Comparison of ENCODE assay signal across 2 cellular contexts in the genomic region with DNA sequence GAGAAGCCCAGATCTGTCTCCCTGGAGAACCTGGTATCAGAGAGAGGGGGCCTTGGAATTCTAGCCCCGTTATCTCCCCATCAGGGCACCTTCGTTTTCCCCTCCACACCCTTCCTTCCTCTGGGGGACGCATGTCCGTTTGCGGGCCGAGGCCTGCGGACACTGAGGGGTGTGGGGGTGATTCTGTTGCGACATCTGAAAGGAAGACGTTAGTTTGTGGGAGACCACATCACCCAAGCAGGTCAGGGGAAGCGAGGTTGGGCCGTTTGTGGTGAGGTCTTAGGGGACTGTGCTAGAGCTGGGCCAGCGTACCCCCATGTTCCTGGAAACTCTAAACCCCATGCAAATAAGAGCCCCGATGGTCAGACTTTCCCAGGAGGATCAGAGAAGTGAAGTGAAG.
TF ChIP-seq lines count a peak whose summit lies in the region.

No MANE protein-coding gene starts in this region.

TF ChIP-seq in IMR-90, 13 proteins besides CTCF, POLR2A, EP300 and RAD21:
- TF ChIP-seq NFE2L2 (IDR thresholded peaks at IDR 0.05; ENCODE audit: low read depth, low read length), result no peak
- peak; percentile 12; the same call in 1 of the 2 replicates for TF ChIP-seq CEBPB (IDR thresholded peaks at IDR 0.05; ENCODE audit: low read depth, low read length)
TF ChIP-seq in IMR-90: peak in this region for 1.

TF ChIP-seq in SK-N-SH, 30 proteins besides CTCF, POLR2A, EP300 and RAD21:
- TF ChIP-seq, protein P1, sequence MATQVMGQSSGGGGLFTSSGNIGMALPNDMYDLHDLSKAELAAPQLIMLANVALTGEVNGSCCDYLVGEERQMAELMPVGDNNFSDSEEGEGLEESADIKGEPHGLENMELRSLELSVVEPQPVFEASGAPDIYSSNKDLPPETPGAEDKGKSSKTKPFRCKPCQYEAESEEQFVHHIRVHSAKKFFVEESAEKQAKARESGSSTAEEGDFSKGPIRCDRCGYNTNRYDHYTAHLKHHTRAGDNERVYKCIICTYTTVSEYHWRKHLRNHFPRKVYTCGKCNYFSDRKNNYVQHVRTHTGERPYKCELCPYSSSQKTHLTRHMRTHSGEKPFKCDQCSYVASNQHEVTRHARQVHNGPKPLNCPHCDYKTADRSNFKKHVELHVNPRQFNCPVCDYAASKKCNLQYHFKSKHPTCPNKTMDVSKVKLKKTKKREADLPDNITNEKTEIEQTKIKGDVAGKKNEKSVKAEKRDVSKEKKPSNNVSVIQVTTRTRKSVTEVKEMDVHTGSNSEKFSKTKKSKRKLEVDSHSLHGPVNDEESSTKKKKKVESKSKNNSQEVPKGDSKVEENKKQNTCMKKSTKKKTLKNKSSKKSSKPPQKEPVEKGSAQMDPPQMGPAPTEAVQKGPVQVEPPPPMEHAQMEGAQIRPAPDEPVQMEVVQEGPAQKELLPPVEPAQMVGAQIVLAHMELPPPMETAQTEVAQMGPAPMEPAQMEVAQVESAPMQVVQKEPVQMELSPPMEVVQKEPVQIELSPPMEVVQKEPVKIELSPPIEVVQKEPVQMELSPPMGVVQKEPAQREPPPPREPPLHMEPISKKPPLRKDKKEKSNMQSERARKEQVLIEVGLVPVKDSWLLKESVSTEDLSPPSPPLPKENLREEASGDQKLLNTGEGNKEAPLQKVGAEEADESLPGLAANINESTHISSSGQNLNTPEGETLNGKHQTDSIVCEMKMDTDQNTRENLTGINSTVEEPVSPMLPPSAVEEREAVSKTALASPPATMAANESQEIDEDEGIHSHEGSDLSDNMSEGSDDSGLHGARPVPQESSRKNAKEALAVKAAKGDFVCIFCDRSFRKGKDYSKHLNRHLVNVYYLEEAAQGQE (IDR thresholded peaks at IDR 0.05; ENCODE audit: low read depth, low read length), result no peak
- TF ChIP-seq, protein P2, sequence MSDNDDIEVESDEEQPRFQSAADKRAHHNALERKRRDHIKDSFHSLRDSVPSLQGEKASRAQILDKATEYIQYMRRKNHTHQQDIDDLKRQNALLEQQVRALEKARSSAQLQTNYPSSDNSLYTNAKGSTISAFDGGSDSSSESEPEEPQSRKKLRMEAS (IDR thresholded peaks at IDR 0.05; ENCODE audit: low read depth), result no peak
- no peak for TF ChIP-seq RXRA (IDR thresholded peaks at IDR 0.05; ENCODE audit: borderline replicate concordance, low read depth)
- TF ChIP-seq RCOR1 (IDR thresholded peaks at IDR 0.05; ENCODE audit: low read length), result no peak
- TF ChIP-seq FOXJ3 (CRISPR knock-in tag; IDR thresholded peaks at IDR 0.05), result no peak
- no peak for TF ChIP-seq YY1 (IDR thresholded peaks at IDR 0.05; ENCODE audit: low read depth)
- TF ChIP-seq, protein P3, sequence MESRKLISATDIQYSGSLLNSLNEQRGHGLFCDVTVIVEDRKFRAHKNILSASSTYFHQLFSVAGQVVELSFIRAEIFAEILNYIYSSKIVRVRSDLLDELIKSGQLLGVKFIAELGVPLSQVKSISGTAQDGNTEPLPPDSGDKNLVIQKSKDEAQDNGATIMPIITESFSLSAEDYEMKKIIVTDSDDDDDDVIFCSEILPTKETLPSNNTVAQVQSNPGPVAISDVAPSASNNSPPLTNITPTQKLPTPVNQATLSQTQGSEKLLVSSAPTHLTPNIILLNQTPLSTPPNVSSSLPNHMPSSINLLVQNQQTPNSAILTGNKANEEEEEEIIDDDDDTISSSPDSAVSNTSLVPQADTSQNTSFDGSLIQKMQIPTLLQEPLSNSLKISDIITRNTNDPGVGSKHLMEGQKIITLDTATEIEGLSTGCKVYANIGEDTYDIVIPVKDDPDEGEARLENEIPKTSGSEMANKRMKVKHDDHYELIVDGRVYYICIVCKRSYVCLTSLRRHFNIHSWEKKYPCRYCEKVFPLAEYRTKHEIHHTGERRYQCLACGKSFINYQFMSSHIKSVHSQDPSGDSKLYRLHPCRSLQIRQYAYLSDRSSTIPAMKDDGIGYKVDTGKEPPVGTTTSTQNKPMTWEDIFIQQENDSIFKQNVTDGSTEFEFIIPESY (IDR thresholded peaks at IDR 0.05; ENCODE audit: borderline replicate concordance, low read depth), result no peak
- TF ChIP-seq GABPA (IDR thresholded peaks at IDR 0.05; ENCODE audit: low read depth), result no peak
- no peak for TF ChIP-seq EZH2phosphoT487 (IDR thresholded peaks at IDR 0.05; ENCODE audit: borderline replicate concordance, low read depth)
- TF ChIP-seq MXI1 (IDR thresholded peaks at IDR 0.05; ENCODE audit: low read depth, low read length), result no peak
- TF ChIP-seq FOSL2 (IDR thresholded peaks at IDR 0.05; ENCODE audit: borderline replicate concordance, low read depth), result no peak
- no peak for TF ChIP-seq ELF1 (IDR thresholded peaks at IDR 0.05)
